Comparison of ENCODE assay signal across 11 cellular contexts in the genomic region with DNA sequence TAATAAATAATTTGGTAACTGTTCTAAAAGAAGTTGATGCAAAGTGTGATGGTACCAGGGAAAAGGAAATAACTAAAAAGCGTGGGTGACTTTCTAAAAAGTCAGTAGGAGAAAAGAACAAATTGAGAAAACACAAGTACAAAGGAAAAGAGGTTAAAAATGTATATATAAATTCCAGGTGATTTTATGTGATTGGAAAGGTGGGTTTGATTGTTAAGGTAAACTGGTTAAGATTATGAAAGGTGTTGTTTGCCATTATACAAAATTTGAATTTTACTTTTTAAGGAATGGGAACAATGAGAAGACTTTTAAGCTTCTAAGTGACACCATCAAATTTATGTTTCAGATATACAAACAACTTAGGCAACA. TPM values are rescaled to one million over a fixed set of nuclear protein-coding genes. Genes with fewer than 3 reads are reported as not detected.
DNase-seq lines count a peak whose midpoint lies in the region; ATAC-seq and TF ChIP-seq lines count a peak whose summit lies in the region.
"Had no signal": no experiment of that assay in that cellular context is flagged by ENCODE, and none has a peak within 500 bp of the region (broad histone marks: within the 10 kb centered on the region; RNA-seq: fewer than 3 reads in every experiment).

No MANE protein-coding gene starts in this region.

- no peak overlapping the region for H3K14ac ChIP-seq in neuronal stem cell (ENCODE audit: low read length)

- H3K79me1 ChIP-seq in neuronal stem cell (ENCODE audit: low read depth, low read length), result peaks cover 2% of the 10 kb centered on the region

- no peak for DNase-seq in coronary artery (ENCODE audit: low spot score)
- DNase-seq in neuronal stem cell (ENCODE audit: low spot score), result no peak
- DNase-seq in NOMO-1 (lab: John Stamatoyannopoulos, UW; ENCODE audit: unreplicated experiment in 2 of 2), result no peak
- no peak for DNase-seq in activated CD4-positive, alpha-beta T cell treated with anti-CD3 and anti-CD28 coated beads for 48 hours
- no peak for DNase-seq in activated T-cell treated with anti-CD3 and anti-CD28 coated beads for 4 hours
- DNase-seq: activated naive CD4-positive, alpha-beta T cell treated with anti-CD3 and anti-CD28 coated beads, Interleukin-2, amount 10 ng/mL, durations not matched to agents 7 days and 5 days had no signal

- H3K23ac ChIP-seq in neuronal stem cell (ENCODE audit: low read depth, low read length, poor library complexity), result no peak overlapping the region

- H2BK5ac ChIP-seq in neuronal stem cell (ENCODE audit: low read length), result no peak overlapping the region

- H3K4me3 ChIP-seq in HUES64 (ENCODE audit: low read length) (peak overlapping the region; percentile 89; the same call in 1 of the 2 replicates), coronary artery (peak overlapping the region; percentile 86), neuronal stem cell (ENCODE audit: low read length in 2 of 2) (no peak overlapping the region)

- H3K27ac ChIP-seq in 22Rv1, result peak overlapping the region; percentile 77
- no peak overlapping the region; the same call in 1 of the 2 replicates for H3K27ac ChIP-seq in HUES64 (ENCODE audit: low read depth, low read length)
- H3K27ac ChIP-seq in coronary artery, result peak overlapping the region; percentile 84 to 92
- no peak overlapping the region for H3K27ac ChIP-seq in neuronal stem cell (replicated peaks; ENCODE audit: low read length)
- H3K27ac ChIP-seq: foreskin keratinocyte had no signal

- H3K4me2 ChIP-seq in neuronal stem cell (ENCODE audit: insufficient read depth, low read length, poor library complexity, severe bottlenecking), result no peak overlapping the region

- H2BK15ac ChIP-seq in neuronal stem cell (ENCODE audit: low read length), result no peak overlapping the region

- no peaks in the 10 kb centered on the region for H3K27me3 ChIP-seq in HUES64 (ENCODE audit: insufficient read depth, low read length)
- no peaks in the 10 kb centered on the region for H3K27me3 ChIP-seq in neuronal stem cell (ENCODE audit: control insufficient read depth in 3 of 3, insufficient read depth in 3 of 3, low read depth in 1 of 3, low read length in 3 of 3)
- H3K27me3 ChIP-seq: foreskin keratinocyte had no signal

- H3K4ac ChIP-seq in neuronal stem cell (ENCODE audit: low read length), result no peak overlapping the region

- no peak overlapping the region for H2AK5ac ChIP-seq in neuronal stem cell (ENCODE audit: low read depth, low read length)

- WGBS in HUES64, result 96% methylated on average over 1 of the region's 1 CpG
- no CpG with 5 or more reads among the region's 1 CpG for WGBS in neuronal stem cell (ENCODE audit: extremely low coverage in 2 of 2, insufficient read length in 2 of 2, insufficient replicate concordance in 1 of 2), 2 donors

- peaks cover 5% of the 10 kb centered on the region; the same call in 1 of the 2 replicates for H3K4me1 ChIP-seq in HUES64 (ENCODE audit: insufficient read depth, low read length)
- H3K4me1 ChIP-seq in neuronal stem cell (ENCODE audit: control insufficient read depth in 2 of 2, insufficient read depth in 1 of 2, low read depth in 1 of 2, low read length in 2 of 2), result peaks cover 0 to 3% of the 10 kb centered on the region in 2 donors
- H3K4me1 ChIP-seq: foreskin keratinocyte had no signal

- no peak overlapping the region for H3K18ac ChIP-seq in neuronal stem cell (ENCODE audit: low read length)

- H2AFZ ChIP-seq in neuronal stem cell (ENCODE audit: low read length), result peak overlapping the region; percentile 78

- no peak overlapping the region for H2BK12ac ChIP-seq in neuronal stem cell (ENCODE audit: low read length)

- H3K9ac ChIP-seq in HUES64 (ENCODE audit: low read depth, low read length) (no peak overlapping the region), neuronal stem cell (ENCODE audit: low read depth, low read length, poor library complexity) (no peak overlapping the region)

- H3K9me3 ChIP-seq in HUES64 (ENCODE audit: insufficient read depth, low read depth, low read length) (no peaks in the 10 kb centered on the region), neuronal stem cell (replicated peaks in 1 of 2; ENCODE audit: control insufficient read depth in 2 of 2, insufficient read depth in 1 of 2, low read depth in 1 of 2, low read length in 2 of 2) (no peaks in the 10 kb centered on the region)

- no peak for TF ChIP-seq CTCF in 22Rv1 (IDR thresholded peaks at IDR 0.05)
- no peak for TF ChIP-seq CTCF in coronary artery (IDR thresholded peaks at IDR 0.05)

- H3K36me3 ChIP-seq in HUES64 (ENCODE audit: insufficient read depth, low read length) (peaks cover 17% of the 10 kb centered on the region), neuronal stem cell (replicated peaks in 1 of 2; ENCODE audit: control insufficient read depth in 2 of 2, insufficient read depth in 2 of 2, low read length in 2 of 2) (peaks cover 2 to 29% of the 10 kb centered on the region in 2 donors)

- H2BK120ac ChIP-seq in neuronal stem cell (ENCODE audit: low read depth, low read length), result no peak overlapping the region

- no peak for ATAC-seq in HG03045 (IDR thresholded peaks at IDR 0.05; ENCODE audit: unreplicated experiment)

- no peak overlapping the region for H4K8ac ChIP-seq in neuronal stem cell (ENCODE audit: low read depth, low read length)

- no peak overlapping the region for H4K91ac ChIP-seq in neuronal stem cell (ENCODE audit: low read depth, low read length, poor library complexity)

RNA-seq across cellular contexts. Expression of gene NDUFA5, which starts 0.9 kb away (rescaled TPM):
- 58.0 TPM for polyA plus RNA-seq in HUES64 (2013, experiment 1 of 2)
- polyA plus RNA-seq in HUES64 (2013, experiment 2 of 2), result 62.1 TPM
- 69.3 TPM for polyA plus RNA-seq in neuronal stem cell (2013, experiment 1 of 2)
- polyA plus RNA-seq in neuronal stem cell (2013, experiment 2 of 2), result 71.5 TPM

RNA-seq across cellular contexts. Expression of gene IQUB, which starts 24.1 kb away (rescaled TPM):
- 0.40 TPM for polyA plus RNA-seq in HUES64 (2013, experiment 1 of 2)
- 0.32 TPM for polyA plus RNA-seq in HUES64 (2013, experiment 2 of 2)
- polyA plus RNA-seq in neuronal stem cell (2013, experiment 1 of 2), result 0.57 TPM
- polyA plus RNA-seq in neuronal stem cell (2013, experiment 2 of 2), result 0.58 TPM
- polyA plus RNA-seq: CD14-positive monocyte had no signal

RNA-seq across cellular contexts. Expression of gene ASB15, which starts 43.1 kb away (rescaled TPM):
- not detected for polyA plus RNA-seq in HUES64 (2013, experiment 1 of 2)
- not detected for polyA plus RNA-seq in HUES64 (2013, experiment 2 of 2)
- not detected for polyA plus RNA-seq in neuronal stem cell (2013, experiment 1 of 2)
- not detected for polyA plus RNA-seq in neuronal stem cell (2013, experiment 2 of 2)
- polyA plus RNA-seq: CD14-positive monocyte, foreskin keratinocyte had no signal

Comparison
In these comparisons a context has a peak if more than half of its experiments do, and no peak if none do; other contexts are left out.
1. H3K27ac ChIP-seq: peak in 22Rv1 (single experiment) and coronary artery (2 of 2); none in HUES64 (single experiment) and neuronal stem cell (single experiment).
2. H3K4me3 ChIP-seq: peak in HUES64 (single experiment) and coronary artery (single experiment); none in neuronal stem cell (0 of 2).